Comparison of ENCODE assay signal across 8 cellular contexts in the genomic region with DNA sequence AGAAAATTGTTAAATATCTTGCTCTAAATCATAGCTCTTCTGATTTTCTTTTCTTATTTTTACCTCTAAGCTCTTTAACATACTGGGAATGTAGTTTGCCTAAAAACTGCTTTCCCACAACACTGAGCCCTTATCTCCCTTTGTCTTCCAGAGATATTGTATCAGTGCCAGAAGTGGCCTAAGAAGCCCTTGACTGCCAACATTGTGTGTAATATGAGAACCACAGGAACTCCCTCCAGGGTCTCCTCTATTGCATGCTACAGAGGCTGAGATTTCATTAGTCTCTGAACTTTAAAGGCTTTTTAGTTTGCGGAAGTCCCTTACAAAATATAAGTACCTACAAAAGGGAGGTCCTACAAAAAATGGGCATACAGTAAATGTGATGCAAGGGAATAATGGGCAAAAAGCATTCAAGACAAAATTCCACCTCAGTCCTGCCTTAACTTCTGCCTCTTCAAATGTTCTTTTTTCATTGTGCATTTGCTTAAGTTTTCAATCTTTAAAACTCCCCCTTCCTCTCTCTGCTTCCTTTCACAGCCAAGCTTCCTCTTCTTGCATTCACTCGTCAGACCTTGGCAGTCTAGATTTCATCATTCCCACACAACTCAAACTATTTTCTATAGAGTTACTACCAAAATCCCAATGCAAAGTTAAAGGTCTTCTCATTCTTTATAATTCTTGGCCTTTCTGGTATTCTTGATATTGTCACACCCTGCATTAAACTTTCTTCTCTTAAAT.
DNase-seq lines count a peak whose midpoint lies in the region; ATAC-seq and TF ChIP-seq lines count a peak whose summit lies in the region.

No MANE protein-coding gene starts in this region.

- H3K4me3 ChIP-seq in parathyroid adenoma (ENCODE audit: low read depth, low read length) (peak overlapping the region; percentile 8), uterus (no peak overlapping the region)

- H3K9ac ChIP-seq in parathyroid adenoma: no peak overlapping the region

- H3K79me2 ChIP-seq in parathyroid adenoma: no peaks in the 10 kb centered on the region

- H3K9me3 ChIP-seq in parathyroid adenoma (ENCODE audit: control insufficient read depth, low read length) (no peaks in the 10 kb centered on the region), uterus (no peaks in the 10 kb centered on the region)

- H2AFZ ChIP-seq in parathyroid adenoma: no peak overlapping the region

- ATAC-seq in GM19351 (IDR thresholded peaks at IDR 0.05; ENCODE audit: unreplicated experiment): no peak

- H3K36me3 ChIP-seq in parathyroid adenoma (ENCODE audit: control insufficient read depth, insufficient read depth, low read length) (no peaks in the 10 kb centered on the region), uterus (no peaks in the 10 kb centered on the region)

- H3K27ac ChIP-seq in parathyroid adenoma: no peak overlapping the region
- H3K27ac ChIP-seq in uterus: no peak overlapping the region

- no peak for TF ChIP-seq POLR2A in uterus (IDR thresholded peaks at IDR 0.05)

- H3K4me2 ChIP-seq in parathyroid adenoma (ENCODE audit: low read length): peak overlapping the region; percentile 2

- intact Hi-C loops in uterus (cut with DNase I; ENCODE audit: low total_unique reads): no loop called here

- DNase-seq in GM03348 (ENCODE audit: low spot score) (peak; percentile 50), NCI-H2171 (lab: John Stamatoyannopoulos, UW) (peak; percentile 84), dedifferentiated amniotic fluid mesenchymal stem cell (ENCODE audit: extremely low spot score) (peak; percentile 70), DMS114 treated with DMSO at 0.1 percent for 48 hours (lab: John Stamatoyannopoulos, UW; ENCODE audit: unreplicated experiment) (no peak), uterus (no peak)
- no peak for DNase-seq in stimulated activated CD8-positive, alpha-beta memory T cell treated with anti-CD3 and anti-CD28 coated beads, Interleukin-4, amount 100 ng/mL, for 48 hours

- H3K4me1 ChIP-seq in parathyroid adenoma: no peaks in the 10 kb centered on the region
- H3K4me1 ChIP-seq in uterus: no peaks in the 10 kb centered on the region

- TF ChIP-seq CTCF in parathyroid adenoma (IDR thresholded peaks at IDR 0.05): no peak
- TF ChIP-seq CTCF in uterus (IDR thresholded peaks at IDR 0.05): no peak

- H3K27me3 ChIP-seq in parathyroid adenoma (ENCODE audit: control insufficient read depth, insufficient read depth, low read length) (no peaks in the 10 kb centered on the region), uterus (no peaks in the 10 kb centered on the region)

Comparison
In these comparisons a context has a peak if more than half of its experiments do, and no peak if none do; other contexts are left out.
1. DNase-seq: peak in GM03348 (single experiment), NCI-H2171 (single experiment) and dedifferentiated amniotic fluid mesenchymal stem cell (single experiment); none in stimulated activated CD8-positive, alpha-beta memory T cell treated with anti-CD3 and anti-CD28 coated beads, Interleukin-4, amount 100 ng/mL, for 48 hours (single experiment), DMS114 treated with DMSO at 0.1 percent for 48 hours (single experiment) and uterus (0 of 2).